ENCODE assay signal across 8 cellular contexts in genomic region chr14:54509546-54510501, GRCh38. TPM values are rescaled to one million over a fixed set of nuclear protein-coding genes. Genes with fewer than 3 reads are reported as not detected.
DNase-seq lines count a peak whose midpoint lies in the region; ATAC-seq, FAIRE-seq and TF ChIP-seq lines count a peak whose summit lies in the region.

A gene with protein sequence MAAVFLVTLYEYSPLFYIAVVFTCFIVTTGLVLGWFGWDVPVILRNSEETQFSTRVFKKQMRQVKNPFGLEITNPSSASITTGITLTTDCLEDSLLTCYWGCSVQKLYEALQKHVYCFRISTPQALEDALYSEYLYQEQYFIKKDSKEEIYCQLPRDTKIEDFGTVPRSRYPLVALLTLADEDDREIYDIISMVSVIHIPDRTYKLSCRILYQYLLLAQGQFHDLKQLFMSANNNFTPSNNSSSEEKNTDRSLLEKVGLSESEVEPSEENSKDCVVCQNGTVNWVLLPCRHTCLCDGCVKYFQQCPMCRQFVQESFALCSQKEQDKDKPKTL (plus strand): TSS chr14:54509906. CDS start chr14:54509960, 54 bp downstream.

- H2BK15ac ChIP-seq in IMR-90 (ENCODE audit: low read depth, low read length) = peak within 1 kb of the TSS; percentile 7; the same call in 1 of the 3 replicates

- CTCF ChIA-PET in IMR-90 (lab: Yijun Ruan, JAX) = interaction anchor here (0.6 to 1.2 kb wide), 5 partner anchors 16 to 1661 kb away, joined by 3 read pairs; no protein-coding TSS in a partner anchor
- CTCF ChIA-PET in OCI-LY7 (lab: Charles Lee; ENCODE audit: unreplicated experiment) = interaction anchor here (0.6 to 1.3 kb wide), 3 partner anchors 22 to 29 kb away, joined by 3 read pairs; no protein-coding TSS in a partner anchor
- CTCF ChIA-PET in endothelial cell of umbilical vein (lab: Charles Lee) = interaction anchor here (0.6 to 1.7 kb wide), 24 partner anchors 11 to 588 kb away, joined by 3 to 18 read pairs (median 4); partner anchors contain the start of gene CDKN3

- TF ChIP-seq POLR2A in IMR-90 (IDR thresholded peaks at IDR 0.05; ENCODE audit: low read depth, low read length) (peak; percentile 65; the same call in 1 of the 2 replicates), endothelial cell of umbilical vein (IDR thresholded peaks at IDR 0.05; ENCODE audit: low read depth, low read length) (peak; percentile 88)

- H4K91ac ChIP-seq in IMR-90 (ENCODE audit: insufficient read depth, low read depth, low read length) = peak within 1 kb of the TSS; percentile 72

- BruUV-seq in IMR-90 (replicated peaks; lab: Mats Ljungman, UMichigan) (no TSS peak), OCI-LY7 (replicated peaks; lab: Mats Ljungman, UMichigan) (no TSS peak), endothelial cell of umbilical vein (replicated peaks; lab: Mats Ljungman, UMichigan) (no TSS peak)

- H3K9me1 ChIP-seq in IMR-90 (ENCODE audit: insufficient read depth, low read length) = 0 out of 2 replicates have a peak, but pooled peaks cover 3% of the 10 kb centered on the region
- H3K9me1 ChIP-seq in endothelial cell of umbilical vein (replicated peaks; ENCODE audit: control insufficient read depth, extremely low read depth, insufficient read depth, low read length) = no peaks in the 10 kb centered on the region

- H2AK5ac ChIP-seq in IMR-90 (ENCODE audit: low read depth, low read length) = peak within 1 kb of the TSS; percentile 71

- peaks cover 27 to 46% of the 10 kb centered on the region in 2 experiments for H3K79me1 ChIP-seq in IMR-90 (ENCODE audit: low read depth in 1 of 2, low read length in 2 of 2)

- H3K4me2 ChIP-seq in IMR-90 (ENCODE audit: low read depth, low read length) (peak within 1 kb of the TSS; percentile 89), OCI-LY7 (ENCODE audit: low read length) (peak within 1 kb of the TSS; percentile 98), endothelial cell of umbilical vein (ENCODE audit: insufficient read depth, low read length) (peak within 1 kb of the TSS; percentile 91)

- FAIRE-seq in endothelial cell of umbilical vein (lab: Jason Lieb, UNC) = peak; percentile 98

- dilution Hi-C loops in IMR-90 (cut with HindIII; ENCODE audit: low sequenced_read_pairs, unreplicated experiment) = no loop called here
- dilution Hi-C loops in endothelial cell of umbilical vein (cut with MboI; ENCODE audit: extremely low pct_ligation_motif_present, low sequenced_read_pairs) = no loop called here

- peaks cover 2% of the 10 kb centered on the region; the same call in 1 of the 2 replicates for H3K4me1 ChIP-seq in IMR-90 (ENCODE audit: control insufficient read depth, insufficient read depth, low read length)
- peaks cover 18% of the 10 kb centered on the region for H3K4me1 ChIP-seq in OCI-LY7 (ENCODE audit: insufficient read depth, low read length, poor library complexity, severe bottlenecking)
- H3K4me1 ChIP-seq in endothelial cell of umbilical vein (ENCODE audit: control insufficient read depth, extremely low read depth, insufficient read depth, low read length) = peaks cover 9% of the 10 kb centered on the region
- H3K4me1 ChIP-seq in mononuclear cell (ENCODE audit: insufficient read depth, low read length) = peaks cover 24% of the 10 kb centered on the region

- peak within 1 kb of the TSS; percentile 63 for H2BK5ac ChIP-seq in IMR-90 (ENCODE audit: low read depth, low read length, poor library complexity, severe bottlenecking)

- peak within 1 kb of the TSS; percentile 99 for H3K14ac ChIP-seq in IMR-90 (replicated peaks; ENCODE audit: low read depth, low read length)

- in situ Hi-C loops in IMR-90 (cut with MboI; ENCODE audit: low sequenced_read_pairs) = no loop called here

- H3K56ac ChIP-seq in IMR-90 (ENCODE audit: extremely low read depth, insufficient read depth, low read length) = peak within 1 kb of the TSS; percentile 60

- ATAC-seq in GM21528 (IDR thresholded peaks at IDR 0.05; ENCODE audit: low FRiP score, unreplicated experiment) = peak; percentile 96
- ATAC-seq in IMR-90 (ENCODE audit: low read depth) = peak; percentile 99

- H3K4me3 ChIP-seq in IMR-90 (ENCODE audit: insufficient read depth, low read depth, low read length) = peak within 1 kb of the TSS; percentile 84
- peak within 1 kb of the TSS; percentile 85 for H3K4me3 ChIP-seq in OCI-LY7 (ENCODE audit: low read depth, low read length, poor library complexity, severe bottlenecking)
- peak within 1 kb of the TSS; percentile 20 to 92 (median 91) for H3K4me3 ChIP-seq in endothelial cell of umbilical vein (replicated peaks in 1 of 3; ENCODE audit: insufficient read depth in 1 of 3, low read depth in 1 of 3, low read length in 3 of 3)
- H3K4me3 ChIP-seq in mononuclear cell (ENCODE audit: low read length) = peak within 1 kb of the TSS; percentile 79

- no peak; the same call in 1 of the 2 replicates for TF ChIP-seq RAD21 in IMR-90 (IDR thresholded peaks at IDR 0.05; ENCODE audit: low read length)

- H2AFZ ChIP-seq in IMR-90 (replicated peaks; ENCODE audit: low read length, poor library complexity) = peak within 1 kb of the TSS; percentile 98
- H2AFZ ChIP-seq in OCI-LY7 (ENCODE audit: low read length) = peak within 1 kb of the TSS; percentile 85
- peak within 1 kb of the TSS; percentile 86 for H2AFZ ChIP-seq in endothelial cell of umbilical vein (ENCODE audit: low read depth, low read length)

- H3K36me3 ChIP-seq in IMR-90 (ENCODE audit: control insufficient read depth, insufficient read depth, low read length) (no peaks in the 10 kb centered on the region), OCI-LY7 (ENCODE audit: insufficient read depth, low read length) (peaks cover 9% of the 10 kb centered on the region), endothelial cell of umbilical vein (ENCODE audit: control insufficient read depth in 2 of 2, extremely low read depth in 1 of 2, insufficient read depth in 2 of 2, low read length in 2 of 2) (no peaks in the 10 kb centered on the region)

- peak within 1 kb of the TSS; percentile 65 for H4K5ac ChIP-seq in IMR-90 (ENCODE audit: low read depth, low read length)

- 0% methylated on average over 44 of the region's 66 CpGs; no CpG with 5 or more reads in 1 of the 2 experiments for WGBS in IMR-90 (ENCODE audit: extremely low coverage in 2 of 2, insufficient read length in 1 of 2), 2 experiments

- peak within 1 kb of the TSS; percentile 79 for H2BK120ac ChIP-seq in IMR-90 (ENCODE audit: low read depth, low read length)

- H3K9me3 ChIP-seq in IMR-90 (ENCODE audit: control insufficient read depth, insufficient read depth, low read length) (no peaks in the 10 kb centered on the region), OCI-LY7 (ENCODE audit: low read length) (0 out of 2 replicates have a peak, but pooled peaks cover 5% of the 10 kb centered on the region), endothelial cell of umbilical vein (replicated peaks; ENCODE audit: control insufficient read depth, insufficient read depth, low read length) (no peaks in the 10 kb centered on the region), mononuclear cell (ENCODE audit: low read depth, low read length) (no peaks in the 10 kb centered on the region)

- DNase-seq in DMS153 (lab: John Stamatoyannopoulos, UW) = peak; percentile 94
- peak; percentile 98 for DNase-seq in IMR-90
- DNase-seq in OCI-LY7 (ENCODE audit: low spot score) = peak; percentile 97
- peak; percentile 91 for DNase-seq in activated T-cell treated with anti-CD3 and anti-CD28 coated beads for 1 hour (ENCODE audit: low read depth)
- DNase-seq in endothelial cell of umbilical vein (ENCODE audit: low read depth, low spot score) = peak; percentile 99
- peak; percentile 90 to 92 for DNase-seq in stimulated activated CD8-positive, alpha-beta memory T cell treated with anti-CD3 and anti-CD28 coated beads, Interleukin-4, amount 100 ng/mL, for 1 hour (ENCODE audit: low read depth in 2 of 2, low spot score in 1 of 2)

- no peaks in the 10 kb centered on the region for H4K20me1 ChIP-seq in IMR-90 (ENCODE audit: insufficient read depth, low read length)
- H4K20me1 ChIP-seq in OCI-LY7 (ENCODE audit: insufficient read depth, low read length) = 0 out of 2 replicates have a peak, but pooled peaks cover 5% of the 10 kb centered on the region
- H4K20me1 ChIP-seq in endothelial cell of umbilical vein (replicated peaks; ENCODE audit: control insufficient read depth, extremely low read depth, insufficient read depth, low read length) = no peaks in the 10 kb centered on the region

- TF ChIP-seq CTCF in IMR-90 (conservative IDR thresholded peaks at IDR 0.05; ENCODE audit: low read depth, low read length) = peak; percentile 48
- TF ChIP-seq CTCF in OCI-LY7 (conservative IDR thresholded peaks at IDR 0.05; ENCODE audit: low read length) = peak; percentile 66
- TF ChIP-seq CTCF in endothelial cell of umbilical vein (IDR thresholded peaks at IDR 0.05; ENCODE audit: extremely low read depth in 1 of 2, insufficient read depth in 1 of 2, low read depth in 1 of 2, low read length in 2 of 2) = peak; percentile 18 to 65

- peaks cover 17% of the 10 kb centered on the region for H3K79me2 ChIP-seq in OCI-LY7 (ENCODE audit: insufficient read depth, low read depth, low read length)
- peaks cover 34% of the 10 kb centered on the region for H3K79me2 ChIP-seq in endothelial cell of umbilical vein (ENCODE audit: control insufficient read depth, insufficient read depth, low read length)

- H3K9ac ChIP-seq in IMR-90 (ENCODE audit: low read depth, low read length) (peak within 1 kb of the TSS; percentile 96), endothelial cell of umbilical vein (replicated peaks; ENCODE audit: extremely low read depth, insufficient read depth, low read length) (peak within 1 kb of the TSS; percentile 81)

- H3K27me3 ChIP-seq in IMR-90 (ENCODE audit: control insufficient read depth, insufficient read depth, low read length) (peaks cover 3% of the 10 kb centered on the region; the same call in 1 of the 2 replicates), endothelial cell of umbilical vein (ENCODE audit: control insufficient read depth in 2 of 2, insufficient read depth in 2 of 2, low read length in 2 of 2) (no peaks in the 10 kb centered on the region), mononuclear cell (ENCODE audit: insufficient read depth, low read length) (no peaks in the 10 kb centered on the region)

- H3K18ac ChIP-seq in IMR-90 (ENCODE audit: low read depth, low read length) = peak within 1 kb of the TSS; percentile 75

- peak within 1 kb of the TSS; percentile 90 for H3K27ac ChIP-seq in IMR-90 (ENCODE audit: insufficient read depth, low read length)
- no peak within 1 kb of the TSS for H3K27ac ChIP-seq in OCI-LY7 (ENCODE audit: low read depth, low read length, poor library complexity, severe bottlenecking)
- H3K27ac ChIP-seq in endothelial cell of umbilical vein (ENCODE audit: insufficient read depth, low read depth, low read length) = peak within 1 kb of the TSS; percentile 10

- peak within 1 kb of the TSS; percentile 71 to 96 for H4K8ac ChIP-seq in IMR-90 (ENCODE audit: low read depth in 2 of 2, low read length in 2 of 2)

- peak within 1 kb of the TSS; percentile 28; the same call in 1 of the 2 replicates for H2BK20ac ChIP-seq in IMR-90 (ENCODE audit: low read depth, low read length)

- H3K23ac ChIP-seq in IMR-90 (ENCODE audit: low read depth, low read length) = peak within 1 kb of the TSS; percentile 96

- H3K9me2 ChIP-seq in OCI-LY7 (ENCODE audit: insufficient read depth, low read length) = no peaks in the 10 kb centered on the region

- intact Hi-C loops in IMR-90 (cut with micrococcal nuclease) = loop anchor here (5.0 kb wide), 1 partner anchor 297 kb away; no protein-coding TSS in a partner anchor
- intact Hi-C loops in OCI-LY7 (cut with micrococcal nuclease; ENCODE audit: unreplicated experiment) = loop anchor here (2.0 kb wide), 1 partner anchor 57 kb away; the partner anchor contains the start of gene SAMD4A
- intact Hi-C loops in endothelial cell of umbilical vein (cut with micrococcal nuclease) = loop anchor here (1.0 to 10.0 kb wide), 7 partner anchors 22 to 1175 kb away; partner anchors contain the start of gene GMFB

- peak within 1 kb of the TSS; percentile 95 for H3K4ac ChIP-seq in IMR-90 (ENCODE audit: low read depth, low read length)

- POLR2A ChIA-PET in IMR-90 (lab: Charles Lee; ENCODE audit: unreplicated experiment) (interaction anchor here (0.9 kb wide), 1 partner anchor 22 kb away, joined by 3 read pairs; no protein-coding TSS in a partner anchor), OCI-LY7 (lab: Charles Lee) (interaction anchor here (0.6 to 5.8 kb wide), 15 partner anchors 8 to 220 kb away, joined by 3 to 75 read pairs (median 5); partner anchors contain the start of gene GMFB), endothelial cell of umbilical vein (lab: Charles Lee) (interaction anchor here (0.5 to 0.9 kb wide), 2 partner anchors 22 to 497 kb away, joined by 3 to 4 read pairs; no protein-coding TSS in a partner anchor)

- peak within 1 kb of the TSS; percentile 75 for H2AK9ac ChIP-seq in IMR-90 (replicated peaks; ENCODE audit: low read depth, low read length, poor library complexity)

RNA-seq across cellular contexts. Expression of the gene that starts here (rescaled TPM):
- total RNA-seq in IMR-90 (2012; rRNA removed) (13.8 and 15.3 TPM in 2 replicates), OCI-LY7 (2022) (11.8 and 13.4 TPM in 2 replicates), endothelial cell of umbilical vein (15.7 and 15.8 TPM in 2 replicates), mononuclear cell (36.4 TPM)
- polyA plus RNA-seq in IMR-90 (2012; rRNA removed) (5.1 and 6.0 TPM in 2 replicates), endothelial cell of umbilical vein (4.5 and 6.6 TPM in 2 replicates)
- polyA plus RNA-seq in IMR-90 (2012; cell fraction: cytosol; rRNA removed) = 1.1 and 2.3 TPM in 2 replicates
- polyA plus RNA-seq in IMR-90 (2012; cell fraction: nucleus; rRNA removed; ENCODE audit: low replicate concordance) = 0.85 and 9.4 TPM in 2 replicates
- 8.4 and 10.0 TPM in 2 replicates for total RNA-seq in OCI-LY7 (2014; rRNA removed; shearing (Covaris generic))
- 8.5 and 11.2 TPM in 2 replicates for polyA plus RNA-seq in endothelial cell of umbilical vein (2011; cell fraction: cytosol; rRNA removed)
- 10.4 and 13.1 TPM in 2 replicates for polyA plus RNA-seq in endothelial cell of umbilical vein (2011; cell fraction: nucleus; rRNA removed)
- 13.8 and 15.9 TPM in 2 replicates for polyA plus RNA-seq in endothelial cell of umbilical vein (2012)
- 6.4 and 8.8 TPM in 2 replicates for polyA minus RNA-seq in endothelial cell of umbilical vein
- 4.6 TPM for polyA minus RNA-seq in endothelial cell of umbilical vein (2011; cell fraction: cytosol; rRNA and poly(A)+ RNA removed)
- polyA minus RNA-seq in endothelial cell of umbilical vein (2011; cell fraction: nucleus; rRNA and poly(A)+ RNA removed) = 7.0 and 8.8 TPM in 2 replicates
